ENCODE assay signal across 24 cellular contexts in the genomic region with DNA sequence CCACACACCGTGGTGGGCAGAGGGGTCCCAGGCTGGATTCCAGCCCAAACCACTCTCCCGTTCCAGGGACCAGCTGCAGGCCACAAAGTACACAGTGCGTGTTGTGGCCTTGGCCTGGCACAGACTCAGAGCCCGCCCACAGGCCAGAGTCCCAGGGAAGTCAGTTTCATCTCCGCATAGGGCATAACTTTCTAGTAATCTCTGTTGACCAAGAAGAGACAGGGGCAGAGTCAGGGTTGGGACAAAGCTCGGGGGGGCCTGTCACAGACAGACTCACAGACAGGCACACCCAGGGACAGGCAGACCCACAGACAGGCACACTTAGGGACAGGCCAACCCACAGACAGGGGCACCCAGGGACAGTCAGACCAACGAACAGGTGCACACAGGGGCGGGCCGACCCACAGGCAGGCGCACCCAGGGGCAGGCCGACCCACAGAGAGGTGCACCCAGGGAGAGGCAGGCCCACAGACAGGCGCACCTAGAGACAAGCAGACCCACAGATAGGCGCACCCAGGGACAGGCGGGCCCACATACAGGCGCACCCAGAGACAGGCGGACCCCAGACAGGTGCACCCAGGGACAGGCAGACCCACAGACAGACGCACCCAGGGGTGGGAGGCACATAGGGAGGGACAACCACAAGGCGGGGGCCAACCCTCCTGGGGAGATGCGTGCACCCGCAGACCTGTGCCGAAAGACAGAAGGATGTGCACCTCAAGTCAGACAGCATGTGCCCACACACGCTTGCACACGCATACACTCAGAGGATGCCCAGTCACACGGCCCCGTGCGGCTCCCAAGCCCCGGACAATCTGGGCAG.
DNase-seq lines count a peak whose midpoint lies in the region; ATAC-seq and TF ChIP-seq lines count a peak whose summit lies in the region.
"Had no signal": no experiment of that assay in that cellular context is flagged by ENCODE, and none has a peak within 500 bp of the region (broad histone marks: within the 10 kb centered on the region; RNA-seq: fewer than 3 reads in every experiment).

No MANE protein-coding gene starts in this region.

- intact Hi-C loops in left colon (cut with DNase I, micrococcal nuclease) = no loop called here

- H3K79me2 ChIP-seq in H9 (ENCODE audit: insufficient read depth, low read length) = no peaks in the 10 kb centered on the region

- no peaks in the 10 kb centered on the region for H3K79me1 ChIP-seq in H9 (ENCODE audit: insufficient read depth, low read depth, low read length, poor library complexity, severe bottlenecking)

- no peak overlapping the region for H2BK120ac ChIP-seq in H9 (ENCODE audit: low read depth, low read length, poor library complexity, severe bottlenecking)

- DNase-seq in Ammon's horn (ENCODE audit: low spot score) = peak; percentile 1
- peak; percentile 21 for DNase-seq in H9
- peak in 1 of 2 donors; percentile 47 for DNase-seq in left colon
- DNase-seq in osteocyte (ENCODE audit: extremely low spot score, unreplicated experiment) = peak; percentile 84
- DNase-seq: activated CD8-positive, alpha-beta T cell treated with anti-CD3 and anti-CD28 coated beads, Interleukin-2, amount 10 ng/mL, durations not matched to agents 7 days and 5 days; activated naive CD8-positive, alpha-beta T cell treated with anti-CD3 and anti-CD28 coated beads, Interleukin-2, amount 50 U/mL, for 24 hours; left ventricle myocardium superior; MV-4-11; NCI-H2029 treated with DMSO at 0.1 percent for 48 hours; NCI-H524; Right ventricle myocardium superior; stimulated activated CD4-positive, alpha-beta T cell treated with anti-CD3 and anti-CD28 coated beads, Interleukin-12 subunit alpha, Interleukin-12 subunit beta, amount 100 ng/mL, for 4 hours; trophoblast cell had no signal

- H4K91ac ChIP-seq in H9 (ENCODE audit: insufficient read length, low read depth, low read length) = no peak overlapping the region

- peaks cover 2% of the 10 kb centered on the region; the same call in 1 of the 2 replicates for H3K4me1 ChIP-seq in H9 (ENCODE audit: insufficient read depth, low read length)

- H3K27me3 ChIP-seq in H9 (ENCODE audit: insufficient read depth, low read length) = no peaks in the 10 kb centered on the region
- H3K27me3 ChIP-seq: dorsolateral prefrontal cortex had no signal

- H3K9me3 ChIP-seq in H9 (ENCODE audit: control insufficient read depth, low read depth, low read length) = no peaks in the 10 kb centered on the region
- H3K9me3 ChIP-seq: HAP-1 had no signal

- H3K27me3 Mint-ChIP-seq in H9 (ENCODE audit: low read depth) (peaks cover 22% of the 10 kb centered on the region), osteocyte (ENCODE audit: unreplicated experiment) (peaks cover 5% of the 10 kb centered on the region)

- WGBS in H9 (ENCODE audit: extremely low coverage, insufficient read length, low lambda C conversion rate) = no CpG with 5 or more reads among the region's 27 CpGs

- H2AFZ ChIP-seq in H9 (ENCODE audit: low read length) = no peak overlapping the region

- no peak overlapping the region for H3K4me3 Mint-ChIP-seq in H9
- H3K4me3 Mint-ChIP-seq in osteocyte (ENCODE audit: unreplicated experiment) = no peak overlapping the region
- H3K4me3 Mint-ChIP-seq: activated CD8-positive, alpha-beta T cell treated with anti-CD3 and anti-CD28 coated beads, Interleukin-2, amount 10 ng/mL, durations not matched to agents 7 days and 5 days; activated naive CD8-positive, alpha-beta T cell treated with anti-CD3 and anti-CD28 coated beads, Interleukin-2, amount 50 U/mL, for 24 hours; CD8-positive, alpha-beta T cell; T-cell had no signal

- H4K20me1 ChIP-seq in H9 (ENCODE audit: control insufficient read depth, insufficient read depth, insufficient read length) = no peaks in the 10 kb centered on the region

- H4K8ac ChIP-seq in H9 (replicated peaks; ENCODE audit: insufficient read length, low read depth, low read length) = no peak overlapping the region

- H3K9me3 Mint-ChIP-seq in H9 = peaks cover 0 to 6% of the 10 kb centered on the region in 2 experiments; a peak in 3 of 5 replicates
- H3K9me3 Mint-ChIP-seq in osteocyte (ENCODE audit: unreplicated experiment) = no peaks in the 10 kb centered on the region
- H3K9me3 Mint-ChIP-seq: activated naive CD8-positive, alpha-beta T cell treated with anti-CD3 and anti-CD28 coated beads, Interleukin-2, amount 50 U/mL, for 24 hours; CD8-positive, alpha-beta T cell; T-cell had no signal

- no peak overlapping the region for H3K4me2 ChIP-seq in H9 (ENCODE audit: insufficient read depth, insufficient read length, low read length)

- H3K23ac ChIP-seq in H9 (ENCODE audit: insufficient read length, low read depth, low read length) = no peak overlapping the region

- H3K4ac ChIP-seq in H9 (ENCODE audit: low read depth, low read length) = no peak overlapping the region

- H2AK5ac ChIP-seq in H9 (ENCODE audit: insufficient read length, low read length) = no peak overlapping the region

- peaks cover 29 to 43% of the 10 kb centered on the region in 2 experiments for H3K4me1 Mint-ChIP-seq in H9
- H3K4me1 Mint-ChIP-seq in osteocyte (ENCODE audit: unreplicated experiment) = peaks cover 6% of the 10 kb centered on the region
- H3K4me1 Mint-ChIP-seq: activated naive CD8-positive, alpha-beta T cell treated with anti-CD3 and anti-CD28 coated beads, Interleukin-2, amount 50 U/mL, for 24 hours; T-cell had no signal

- no peak overlapping the region for H2BK20ac ChIP-seq in H9 (ENCODE audit: low read depth, low read length, poor library complexity, severe bottlenecking)

- H2BK12ac ChIP-seq in H9 (ENCODE audit: insufficient read length, low read depth, low read length) = no peak overlapping the region

- H3K27ac Mint-ChIP-seq in H9 = peak overlapping the region in 1 of 3 experiments; percentile 11; a peak in 1 of 7 replicates
- H3K27ac Mint-ChIP-seq in osteocyte (ENCODE audit: unreplicated experiment) = no peak overlapping the region
- H3K27ac Mint-ChIP-seq: activated CD8-positive, alpha-beta T cell treated with anti-CD3 and anti-CD28 coated beads, Interleukin-2, amount 10 ng/mL, durations not matched to agents 7 days and 5 days; activated naive CD8-positive, alpha-beta T cell treated with anti-CD3 and anti-CD28 coated beads, Interleukin-2, amount 50 U/mL, for 24 hours; CD8-positive, alpha-beta T cell; progenitor cell of endocrine pancreas; T-cell had no signal

- H3K36me3 Mint-ChIP-seq in H9 (ENCODE audit: insufficient read depth in 1 of 3, low read depth in 3 of 3) (peaks cover 0 to 4% (median 0%) of the 10 kb centered on the region in 3 experiments; a peak in 4 of 7 replicates), osteocyte (ENCODE audit: unreplicated experiment) (no peaks in the 10 kb centered on the region)
- H3K36me3 Mint-ChIP-seq: CD8-positive, alpha-beta T cell; T-cell had no signal

- no peak overlapping the region for H3K14ac ChIP-seq in H9 (ENCODE audit: insufficient read depth, low read length)

- H4K5ac ChIP-seq in H9 (ENCODE audit: insufficient read length, low read depth, low read length) = no peak overlapping the region

- no peaks in the 10 kb centered on the region for H3K23me2 ChIP-seq in H9 (ENCODE audit: insufficient read length, low read depth, low read length, poor library complexity, severe bottlenecking)

- TF ChIP-seq CTCF in H9 (conservative IDR thresholded peaks at IDR 0.05) (no peak), osteocyte (IDR thresholded peaks at IDR 0.05) (no peak)

- H3K27ac ChIP-seq in H9 (ENCODE audit: insufficient read length, low read depth, low read length) = no peak overlapping the region
- H3K27ac ChIP-seq: dorsolateral prefrontal cortex had no signal

- no peak overlapping the region for H3K18ac ChIP-seq in H9 (ENCODE audit: insufficient read length, low read depth, low read length)

- no peak overlapping the region for H2BK15ac ChIP-seq in H9 (ENCODE audit: low read depth, low read length)

- no peak overlapping the region for H3K9ac ChIP-seq in H9 (ENCODE audit: extremely low read depth, insufficient read length, low read length)

- no peak overlapping the region for H3T11ph ChIP-seq in H9 (ENCODE audit: low read length)

- H3K56ac ChIP-seq in H9 (ENCODE audit: insufficient read length, low read depth, low read length) = no peak overlapping the region

- H2BK5ac ChIP-seq in H9 (ENCODE audit: insufficient read length, low read length) = no peak overlapping the region

- ATAC-seq in left colon (peak; percentile 87), HG03196 (IDR thresholded peaks at IDR 0.05; ENCODE audit: unreplicated experiment) (no peak), GM18867 (IDR thresholded peaks at IDR 0.05; ENCODE audit: unreplicated experiment) (no peak), GM18907 (IDR thresholded peaks at IDR 0.05; ENCODE audit: unreplicated experiment) (no peak), HG02840 (IDR thresholded peaks at IDR 0.05; ENCODE audit: low FRiP score, unreplicated experiment) (no peak)
- ATAC-seq: activated CD8-positive, alpha-beta T cell treated with anti-CD3 and anti-CD28 coated beads, Interleukin-2, amount 10 ng/mL, durations not matched to agents 7 days and 5 days; activated naive CD8-positive, alpha-beta T cell treated with anti-CD3 and anti-CD28 coated beads, Interleukin-2, amount 50 U/mL, for 24 hours; CD8-positive, alpha-beta T cell; esophagus mucosa; K562; left ventricle myocardium superior; T-cell had no signal
